Comparison of ENCODE assay signal across 27 cellular contexts in genomic region chr11:30733748-30734147, GRCh38.
"Had no signal": no experiment of that assay in that cellular context is flagged by ENCODE, and none has a peak within 500 bp of the region (broad histone marks: within the 10 kb centered on the region; RNA-seq: fewer than 3 reads in every experiment).

No MANE protein-coding gene starts in this region.

- ATAC-seq: effector memory CD8-positive, alpha-beta T cell; esophagus mucosa; gastrocnemius medialis; gastroesophageal sphincter; heart left ventricle; heart right ventricle had no signal

- H3K9me3 ChIP-seq: colonic mucosa, esophagus muscularis mucosa, esophagus squamous epithelium, gastrocnemius medialis, gastroesophageal sphincter, heart left ventricle, heart right ventricle had no signal

- H3K27me3 ChIP-seq: colonic mucosa, esophagus muscularis mucosa, esophagus squamous epithelium, gastrocnemius medialis, gastroesophageal sphincter, heart left ventricle had no signal

- FAIRE-seq: endometrium, endothelial cell of umbilical vein, frontal cortex had no signal

- H3K9me3 Mint-ChIP-seq: dendritic cell treated with granulocyte-macrophage colony-stimulating factor and Interleukin-4, amounts not matched to agents 40 ng/mL and 50 ng/mL, for 4 days; endodermal cell had no signal

- H3K4me1 ChIP-seq: colonic mucosa, esophagus muscularis mucosa, esophagus squamous epithelium, gastrocnemius medialis, gastroesophageal sphincter, heart left ventricle had no signal

- H3K4me3 ChIP-seq: colonic mucosa, coronary artery, dorsolateral prefrontal cortex, esophagus muscularis mucosa, esophagus squamous epithelium, gastrocnemius medialis, gastroesophageal sphincter, heart left ventricle, heart right ventricle had no signal

- H3K4me1 Mint-ChIP-seq: endodermal cell had no signal

- H3K36me3 ChIP-seq: colonic mucosa, esophagus muscularis mucosa, esophagus squamous epithelium, gastrocnemius medialis, gastroesophageal sphincter, heart left ventricle, heart right ventricle had no signal

- H3K27ac Mint-ChIP-seq: dendritic cell treated with granulocyte-macrophage colony-stimulating factor and Interleukin-4, amounts not matched to agents 40 ng/mL and 50 ng/mL, for 4 days; effector memory CD8-positive, alpha-beta T cell; endodermal cell had no signal

- DNase-seq: colonic mucosa; cortex of kidney; dermis blood vessel endothelial cell; dorsolateral prefrontal cortex; effector CD4-positive, alpha-beta T cell; effector CD8-positive, alpha-beta T cell; effector memory CD4-positive, alpha-beta T cell; effector memory CD8-positive, alpha-beta T cell; endodermal cell; erythroblast; esophagus squamous epithelium; foreskin fibroblast; foreskin melanocyte; gastrocnemius medialis; glutamatergic neuron; head of caudate nucleus; heart left ventricle; heart right ventricle had no signal

- H3K4me3 Mint-ChIP-seq: dendritic cell treated with granulocyte-macrophage colony-stimulating factor and Interleukin-4, amounts not matched to agents 40 ng/mL and 50 ng/mL, for 4 days; effector memory CD8-positive, alpha-beta T cell; endodermal cell had no signal

- H3K27ac ChIP-seq: colonic mucosa, coronary artery, dorsolateral prefrontal cortex, epithelial cell of prostate, esophagus muscularis mucosa, esophagus squamous epithelium, gastrocnemius medialis, gastroesophageal sphincter, heart left ventricle, heart right ventricle had no signal

- H3K27me3 Mint-ChIP-seq: dendritic cell treated with granulocyte-macrophage colony-stimulating factor and Interleukin-4, amounts not matched to agents 40 ng/mL and 50 ng/mL, for 4 days; effector memory CD8-positive, alpha-beta T cell had no signal
